ENCODE assay signal across 1 cellular context in the genomic region with DNA sequence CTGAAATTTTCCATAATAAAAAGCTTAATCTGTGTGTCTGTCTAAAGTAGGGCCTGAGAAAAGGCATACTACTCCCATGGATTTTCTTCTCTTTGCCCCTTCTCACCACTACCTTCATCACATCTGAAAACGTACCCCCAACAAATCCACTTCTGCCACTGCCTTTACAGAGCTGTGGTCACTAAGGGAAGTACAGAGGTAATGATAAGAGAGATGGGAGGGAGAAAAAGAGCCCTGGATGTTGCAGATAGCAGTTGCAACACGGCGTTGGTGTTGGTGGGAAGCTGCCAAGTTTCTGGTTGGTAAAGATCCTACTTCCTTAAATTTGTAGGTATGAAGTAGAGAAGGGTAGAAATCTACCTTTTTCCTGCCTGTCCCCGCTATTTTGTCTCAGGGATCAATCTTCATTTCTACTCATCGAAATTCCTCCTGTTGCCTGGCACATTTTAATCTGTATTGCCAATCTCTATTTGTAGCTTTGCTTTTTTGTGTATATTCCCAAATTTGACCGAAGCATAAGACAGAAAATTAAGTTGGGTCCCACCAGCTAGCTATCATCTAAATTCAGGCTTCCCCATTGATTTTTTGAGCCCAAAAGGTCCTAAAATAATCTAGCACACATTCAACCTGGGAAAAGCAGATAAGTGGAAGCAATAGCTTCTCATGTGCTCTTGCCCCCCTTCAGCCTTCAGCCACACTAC.
A peak's percentile ranks its signal among the peaks of the same experiment; 100 is the strongest.
TF ChIP-seq lines count a peak whose summit lies in the region.

No MANE protein-coding gene starts in this region.

TF ChIP-seq in K562, 482 proteins besides CTCF, POLR2A, EP300 and RAD21 (continued from another document and continues in another):
- TF ChIP-seq ELF1 (tag; IDR thresholded peaks at IDR 0.05) (0 out of 2 replicates have a peak, but pooled peaks have one; percentile 43), RAD51 (IDR thresholded peaks at IDR 0.05; ENCODE audit: borderline replicate concordance, low read depth) (no peak), ZNF561 (CRISPR knock-in tag; conservative IDR thresholded peaks at IDR 0.05) (no peak), IRF9 (tag; IDR thresholded peaks at IDR 0.05) (0 out of 2 replicates have a peak, but pooled peaks have one; percentile 29), NR2F6 (CRISPR knock-in tag; IDR thresholded peaks at IDR 0.05) (no peak), ZBTB12 (CRISPR knock-in tag; IDR thresholded peaks at IDR 0.05) (peak; percentile 10), RERE (CRISPR knock-in tag; IDR thresholded peaks at IDR 0.05; ENCODE audit: borderline replicate concordance) (no peak), RBM17 (IDR thresholded peaks at IDR 0.05; ENCODE audit: borderline replicate concordance, low read depth, low read length) (no peak), GABPB1 (CRISPR knock-in tag; IDR thresholded peaks at IDR 0.05) (no peak), MAZ (CRISPR knock-in tag; conservative IDR thresholded peaks at IDR 0.05 in 1 of 2, IDR thresholded peaks at IDR 0.05 in 1 of 2) (peak; percentile 66 to 72; a peak in 3 of 4 replicates), CEBPZ (IDR thresholded peaks at IDR 0.05; ENCODE audit: borderline replicate concordance, low read depth, low read length) (no peak), ZNF311 (CRISPR knock-in tag; IDR thresholded peaks at IDR 0.05) (peak; percentile 24), FOXJ2 (tag; IDR thresholded peaks at IDR 0.05) (peak; percentile 3; the same call in 1 of the 2 replicates), ZNF764 (CRISPR knock-in tag; IDR thresholded peaks at IDR 0.05; ENCODE audit: low read depth) (no peak), ZNF445 (CRISPR knock-in tag; IDR thresholded peaks at IDR 0.05; ENCODE audit: low read depth) (no peak), ZNF165 (CRISPR knock-in tag; IDR thresholded peaks at IDR 0.05; ENCODE audit: borderline replicate concordance) (no peak), SMAD2 (IDR thresholded peaks at IDR 0.05; ENCODE audit: low read depth, low read length) (no peak), RFX7 (CRISPR knock-in tag; IDR thresholded peaks at IDR 0.05) (no peak), JUN (IDR thresholded peaks at IDR 0.05; ENCODE audit: borderline replicate concordance, low read depth, low read length) (peak; percentile 36; the same call in 1 of the 2 replicates), JUN (CRISPR knock-in tag; IDR thresholded peaks at IDR 0.05; ENCODE audit: borderline replicate concordance) (no peak), U2AF1 (optimal IDR thresholded peaks at IDR 0.05; ENCODE audit: low read depth, low read length) (no peak), ZSCAN32 (CRISPR knock-in tag; IDR thresholded peaks at IDR 0.05) (no peak), ATF6 (CRISPR knock-in tag; IDR thresholded peaks at IDR 0.05) (no peak), ZNF239 (CRISPR knock-in tag; IDR thresholded peaks at IDR 0.05) (no peak), STAT5B (CRISPR knock-in tag; IDR thresholded peaks at IDR 0.05) (no peak)
- TF ChIP-seq, protein P1, sequence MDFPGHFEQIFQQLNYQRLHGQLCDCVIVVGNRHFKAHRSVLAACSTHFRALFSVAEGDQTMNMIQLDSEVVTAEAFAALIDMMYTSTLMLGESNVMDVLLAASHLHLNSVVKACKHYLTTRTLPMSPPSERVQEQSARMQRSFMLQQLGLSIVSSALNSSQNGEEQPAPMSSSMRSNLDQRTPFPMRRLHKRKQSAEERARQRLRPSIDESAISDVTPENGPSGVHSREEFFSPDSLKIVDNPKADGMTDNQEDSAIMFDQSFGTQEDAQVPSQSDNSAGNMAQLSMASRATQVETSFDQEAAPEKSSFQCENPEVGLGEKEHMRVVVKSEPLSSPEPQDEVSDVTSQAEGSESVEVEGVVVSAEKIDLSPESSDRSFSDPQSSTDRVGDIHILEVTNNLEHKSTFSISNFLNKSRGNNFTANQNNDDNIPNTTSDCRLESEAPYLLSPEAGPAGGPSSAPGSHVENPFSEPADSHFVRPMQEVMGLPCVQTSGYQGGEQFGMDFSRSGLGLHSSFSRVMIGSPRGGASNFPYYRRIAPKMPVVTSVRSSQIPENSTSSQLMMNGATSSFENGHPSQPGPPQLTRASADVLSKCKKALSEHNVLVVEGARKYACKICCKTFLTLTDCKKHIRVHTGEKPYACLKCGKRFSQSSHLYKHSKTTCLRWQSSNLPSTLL (IDR thresholded peaks at IDR 0.05) = no peak
- TF ChIP-seq, protein P2, sequence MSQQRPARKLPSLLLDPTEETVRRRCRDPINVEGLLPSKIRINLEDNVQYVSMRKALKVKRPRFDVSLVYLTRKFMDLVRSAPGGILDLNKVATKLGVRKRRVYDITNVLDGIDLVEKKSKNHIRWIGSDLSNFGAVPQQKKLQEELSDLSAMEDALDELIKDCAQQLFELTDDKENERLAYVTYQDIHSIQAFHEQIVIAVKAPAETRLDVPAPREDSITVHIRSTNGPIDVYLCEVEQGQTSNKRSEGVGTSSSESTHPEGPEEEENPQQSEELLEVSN (IDR thresholded peaks at IDR 0.05; ENCODE audit: borderline replicate concordance in 1 of 2, extremely low read depth in 1 of 2, insufficient read depth in 1 of 2, insufficient read length in 1 of 2, low read depth in 1 of 2, low read length in 1 of 2, poor library complexity in 1 of 2, severe bottlenecking in 1 of 2) = no peak
- TF ChIP-seq, protein P3, sequence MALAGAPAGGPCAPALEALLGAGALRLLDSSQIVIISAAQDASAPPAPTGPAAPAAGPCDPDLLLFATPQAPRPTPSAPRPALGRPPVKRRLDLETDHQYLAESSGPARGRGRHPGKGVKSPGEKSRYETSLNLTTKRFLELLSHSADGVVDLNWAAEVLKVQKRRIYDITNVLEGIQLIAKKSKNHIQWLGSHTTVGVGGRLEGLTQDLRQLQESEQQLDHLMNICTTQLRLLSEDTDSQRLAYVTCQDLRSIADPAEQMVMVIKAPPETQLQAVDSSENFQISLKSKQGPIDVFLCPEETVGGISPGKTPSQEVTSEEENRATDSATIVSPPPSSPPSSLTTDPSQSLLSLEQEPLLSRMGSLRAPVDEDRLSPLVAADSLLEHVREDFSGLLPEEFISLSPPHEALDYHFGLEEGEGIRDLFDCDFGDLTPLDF (CRISPR knock-in tag; IDR thresholded peaks at IDR 0.05) = no peak
- TF ChIP-seq, protein P4, sequence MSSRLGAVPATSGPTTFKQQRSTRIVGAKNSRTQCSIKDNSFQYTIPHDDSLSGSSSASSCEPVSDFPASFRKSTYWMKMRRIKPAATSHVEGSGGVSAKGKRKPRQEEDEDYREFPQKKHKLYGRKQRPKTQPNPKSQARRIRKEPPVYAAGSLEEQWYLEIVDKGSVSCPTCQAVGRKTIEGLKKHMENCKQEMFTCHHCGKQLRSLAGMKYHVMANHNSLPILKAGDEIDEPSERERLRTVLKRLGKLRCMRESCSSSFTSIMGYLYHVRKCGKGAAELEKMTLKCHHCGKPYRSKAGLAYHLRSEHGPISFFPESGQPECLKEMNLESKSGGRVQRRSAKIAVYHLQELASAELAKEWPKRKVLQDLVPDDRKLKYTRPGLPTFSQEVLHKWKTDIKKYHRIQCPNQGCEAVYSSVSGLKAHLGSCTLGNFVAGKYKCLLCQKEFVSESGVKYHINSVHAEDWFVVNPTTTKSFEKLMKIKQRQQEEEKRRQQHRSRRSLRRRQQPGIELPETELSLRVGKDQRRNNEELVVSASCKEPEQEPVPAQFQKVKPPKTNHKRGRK (tag; IDR thresholded peaks at IDR 0.05) = no peak
- TF ChIP-seq, protein P5, sequence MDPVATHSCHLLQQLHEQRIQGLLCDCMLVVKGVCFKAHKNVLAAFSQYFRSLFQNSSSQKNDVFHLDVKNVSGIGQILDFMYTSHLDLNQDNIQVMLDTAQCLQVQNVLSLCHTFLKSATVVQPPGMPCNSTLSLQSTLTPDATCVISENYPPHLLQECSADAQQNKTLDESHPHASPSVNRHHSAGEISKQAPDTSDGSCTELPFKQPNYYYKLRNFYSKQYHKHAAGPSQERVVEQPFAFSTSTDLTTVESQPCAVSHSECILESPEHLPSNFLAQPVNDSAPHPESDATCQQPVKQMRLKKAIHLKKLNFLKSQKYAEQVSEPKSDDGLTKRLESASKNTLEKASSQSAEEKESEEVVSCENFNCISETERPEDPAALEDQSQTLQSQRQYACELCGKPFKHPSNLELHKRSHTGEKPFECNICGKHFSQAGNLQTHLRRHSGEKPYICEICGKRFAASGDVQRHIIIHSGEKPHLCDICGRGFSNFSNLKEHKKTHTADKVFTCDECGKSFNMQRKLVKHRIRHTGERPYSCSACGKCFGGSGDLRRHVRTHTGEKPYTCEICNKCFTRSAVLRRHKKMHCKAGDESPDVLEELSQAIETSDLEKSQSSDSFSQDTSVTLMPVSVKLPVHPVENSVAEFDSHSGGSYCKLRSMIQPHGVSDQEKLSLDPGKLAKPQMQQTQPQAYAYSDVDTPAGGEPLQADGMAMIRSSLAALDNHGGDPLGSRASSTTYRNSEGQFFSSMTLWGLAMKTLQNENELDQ (CRISPR knock-in tag; IDR thresholded peaks at IDR 0.05; ENCODE audit: borderline replicate concordance) = no peak
